25 cellular contexts compared by ENCODE assay signal in genomic region chr4:22596384-22596783, GRCh38.
"Had no signal": no experiment of that assay in that cellular context is flagged by ENCODE, and none has a peak within 500 bp of the region (broad histone marks: within the 10 kb centered on the region; RNA-seq: fewer than 3 reads in every experiment).

No MANE protein-coding gene starts in this region.

- H3K36me3 ChIP-seq: esophagus squamous epithelium, neutrophil, pancreas, right lobe of liver, thoracic aorta, transverse colon, upper lobe of right lung, uterus had no signal

- H3K27me3 ChIP-seq: esophagus squamous epithelium, neutrophil, pancreas, right lobe of liver, transverse colon, upper lobe of right lung, uterus had no signal

- H3K9me3 ChIP-seq: esophagus squamous epithelium, neutrophil, pancreas, right lobe of liver, thoracic aorta, transverse colon, upper lobe of right lung, uterus had no signal

- ATAC-seq: effector memory CD8-positive, alpha-beta T cell; pancreas; right lobe of liver; upper lobe of right lung had no signal

- FAIRE-seq: endometrium, pancreas, small intestine had no signal

- DNase-seq: effector memory CD8-positive, alpha-beta T cell; erythroblast; esophagus squamous epithelium; foreskin melanocyte; glutamatergic neuron; hypothalamus; immature natural killer cell; islet precursor cell; kidney glomerular epithelial cell; naive B cell; pancreas; retina; right lobe of liver; small intestine; stimulated activated CD4-positive, alpha-beta T cell treated with anti-CD3 and anti-CD28 coated beads, Interleukin-15, amount 100 ng/mL, for 24 hours; stimulated activated CD4-positive, alpha-beta T cell treated with anti-CD3 and anti-CD28 coated beads, Interleukin-2, amount 100 ng/mL, for 48 hours; stimulated activated naive B cell treated with anti-CD40 and anti-IgM and Interleukin-4, amounts not matched to agents 10 μg/mL and 1 μg/mL and 100 μg/mL, for 72 hours; transverse colon; upper lobe of right lung; uterus had no signal

- H3K4me3 ChIP-seq: coronary artery, esophagus squamous epithelium, lung, pancreas, right lobe of liver, thoracic aorta, transverse colon, upper lobe of right lung, uterus had no signal

- H3K27ac ChIP-seq: coronary artery, esophagus squamous epithelium, neutrophil, pancreas, right lobe of liver, transverse colon, upper lobe of right lung, uterus had no signal

- H3K4me1 ChIP-seq: esophagus squamous epithelium, pancreas, right lobe of liver, transverse colon, upper lobe of right lung, uterus had no signal
